Comparison of ENCODE assay signal across 1 cellular context in genomic region chr19:42081584-42082258, GRCh38.
TF ChIP-seq lines count a peak whose summit lies in the region.

No MANE protein-coding gene starts in this region.

TF ChIP-seq in H1, 55 proteins besides CTCF, POLR2A, EP300 and RAD21:
- TF ChIP-seq POLR2AphosphoS5 (IDR thresholded peaks at IDR 0.05; ENCODE audit: low read depth, low read length) (peak; percentile 40; the same call in 1 of the 2 replicates), RBBP5 (IDR thresholded peaks at IDR 0.05; ENCODE audit: borderline replicate concordance, low read depth, low read length) (no peak), FOSL1 (IDR thresholded peaks at IDR 0.05; ENCODE audit: insufficient read depth, low read depth, low read length) (no peak), E2F6 (IDR thresholded peaks at IDR 0.05) (no peak), GABPA (IDR thresholded peaks at IDR 0.05; ENCODE audit: borderline replicate concordance, insufficient read depth, low read length) (no peak)
- TF ChIP-seq, protein P1, sequence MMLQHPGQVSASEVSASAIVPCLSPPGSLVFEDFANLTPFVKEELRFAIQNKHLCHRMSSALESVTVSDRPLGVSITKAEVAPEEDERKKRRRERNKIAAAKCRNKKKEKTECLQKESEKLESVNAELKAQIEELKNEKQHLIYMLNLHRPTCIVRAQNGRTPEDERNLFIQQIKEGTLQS (IDR thresholded peaks at IDR 0.05; ENCODE audit: insufficient read depth, low read depth, low read length): no peak
